Comparison of ENCODE assay signal across 1 cellular context in the genomic region with DNA sequence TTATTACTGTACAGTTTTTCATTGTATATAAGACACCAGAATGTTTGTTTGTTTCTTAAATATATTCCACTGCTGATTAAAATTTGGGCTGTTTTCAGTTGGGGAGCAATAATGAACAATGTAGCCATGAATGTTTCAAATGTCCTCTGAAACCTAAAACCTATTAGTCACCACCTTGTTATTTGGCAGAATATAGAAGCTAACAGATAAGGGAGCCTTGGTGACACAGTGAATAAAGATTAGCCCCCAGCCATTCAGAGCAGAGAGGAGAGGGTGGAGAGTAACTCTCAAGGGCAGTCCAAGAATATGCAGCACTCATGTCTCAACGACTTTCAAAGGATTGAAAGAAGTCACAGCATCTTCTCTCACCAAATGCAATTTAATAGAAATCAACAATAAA.
TF ChIP-seq lines count a peak whose summit lies in the region.

No MANE protein-coding gene starts in this region.

TF ChIP-seq in K562, 482 proteins besides CTCF, POLR2A, EP300 and RAD21 (continued from another document and continues in another):
- TF ChIP-seq TBP (optimal IDR thresholded peaks at IDR 0.05; ENCODE audit: low read depth, low read length): peak; percentile 43
- TF ChIP-seq ZNF407 (IDR thresholded peaks at IDR 0.05; ENCODE audit: low read depth): no peak
- peak; percentile 59 for TF ChIP-seq MEIS2 (IDR thresholded peaks at IDR 0.05; ENCODE audit: partially characterized antibody)
- 0 out of 2 replicates have a peak, but pooled peaks have one; percentile 33 for TF ChIP-seq NCOR1 (IDR thresholded peaks at IDR 0.05)
- peak; percentile 22; the same call in 1 of the 2 replicates for TF ChIP-seq L3MBTL2 (IDR thresholded peaks at IDR 0.05)
- peak; percentile 91 for TF ChIP-seq DPF2 (IDR thresholded peaks at IDR 0.05)
- no peak for TF ChIP-seq ESRRB (CRISPR knock-in tag; IDR thresholded peaks at IDR 0.05; ENCODE audit: borderline replicate concordance)
- peak; percentile 33; the same call in 1 of the 2 replicates for TF ChIP-seq ESRRA (IDR thresholded peaks at IDR 0.05; ENCODE audit: borderline replicate concordance, low read depth)
- TF ChIP-seq TEAD1 (CRISPR knock-in tag; IDR thresholded peaks at IDR 0.05): peak; percentile 68 to 72
- peak; percentile 52; the same call in 1 of the 2 replicates for TF ChIP-seq CBFA2T3 (IDR thresholded peaks at IDR 0.05)
- TF ChIP-seq SMAD2 (IDR thresholded peaks at IDR 0.05; ENCODE audit: low read depth, low read length): no peak
- peak; percentile 40; the same call in 1 of the 2 replicates for TF ChIP-seq NFE2 (IDR thresholded peaks at IDR 0.05; ENCODE audit: low read depth)
- peak; percentile 48; the same call in 1 of the 2 replicates for TF ChIP-seq ATF7 (IDR thresholded peaks at IDR 0.05)
- peak; percentile 18 for TF ChIP-seq TAF9B (IDR thresholded peaks at IDR 0.05; ENCODE audit: partially characterized antibody)
- 0 out of 2 replicates have a peak, but pooled peaks have one; percentile 22 for TF ChIP-seq FOXJ2 (tag; IDR thresholded peaks at IDR 0.05)
- TF ChIP-seq ATF3 (IDR thresholded peaks at IDR 0.05): peak; percentile 89
- TF ChIP-seq ATF3 (CRISPR knock-in tag; conservative IDR thresholded peaks at IDR 0.05): peak; percentile 16
- TF ChIP-seq LEF1 (IDR thresholded peaks at IDR 0.05): peak; percentile 80
- TF ChIP-seq GATAD2B (IDR thresholded peaks at IDR 0.05; ENCODE audit: borderline replicate concordance): 0 out of 2 replicates have a peak, but pooled peaks have one; percentile 34
- 0 out of 2 replicates have a peak, but pooled peaks have one; percentile 21 for TF ChIP-seq EP400 (IDR thresholded peaks at IDR 0.05)
- TF ChIP-seq SOX6 (IDR thresholded peaks at IDR 0.05): peak; percentile 60; the same call in 1 of the 2 replicates
- peak; percentile 41 for TF ChIP-seq FOS (IDR thresholded peaks at IDR 0.05; ENCODE audit: extremely low read depth, insufficient read length)
- TF ChIP-seq ZNF224 (CRISPR knock-in tag; IDR thresholded peaks at IDR 0.05): no peak
- peak; percentile 90 for TF ChIP-seq SMARCA4 (IDR thresholded peaks at IDR 0.05)
- peak; percentile 32 for TF ChIP-seq NFYB (IDR thresholded peaks at IDR 0.05; ENCODE audit: extremely low read depth, insufficient read length)
- TF ChIP-seq, protein P1, sequence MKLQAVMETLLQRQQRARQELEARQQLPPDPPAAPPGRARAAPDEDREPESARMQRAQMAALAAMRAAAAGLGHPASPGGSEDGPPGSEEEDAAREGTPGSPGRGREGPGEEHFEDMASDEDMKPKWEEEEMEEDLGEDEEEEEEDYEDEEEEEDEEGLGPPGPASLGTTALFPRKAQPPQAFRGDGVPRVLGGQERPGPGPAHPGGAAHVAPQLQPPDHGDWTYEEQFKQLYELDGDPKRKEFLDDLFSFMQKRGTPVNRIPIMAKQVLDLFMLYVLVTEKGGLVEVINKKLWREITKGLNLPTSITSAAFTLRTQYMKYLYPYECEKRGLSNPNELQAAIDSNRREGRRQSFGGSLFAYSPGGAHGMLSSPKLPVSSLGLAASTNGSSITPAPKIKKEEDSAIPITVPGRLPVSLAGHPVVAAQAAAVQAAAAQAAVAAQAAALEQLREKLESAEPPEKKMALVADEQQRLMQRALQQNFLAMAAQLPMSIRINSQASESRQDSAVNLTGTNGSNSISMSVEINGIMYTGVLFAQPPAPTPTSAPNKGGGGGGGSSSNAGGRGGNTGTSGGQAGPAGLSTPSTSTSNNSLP (IDR thresholded peaks at IDR 0.05; ENCODE audit: borderline replicate concordance, low read depth, low read length): peak; percentile 74; the same call in 1 of the 2 replicates
- peak; percentile 85 for TF ChIP-seq RFX1 (IDR thresholded peaks at IDR 0.05)
- 0 out of 2 replicates have a peak, but pooled peaks have one; percentile 15 for TF ChIP-seq TEAD2 (tag; IDR thresholded peaks at IDR 0.05)
- no peak for TF ChIP-seq ETV5 (CRISPR knock-in tag; IDR thresholded peaks at IDR 0.05; ENCODE audit: low read depth)
- TF ChIP-seq GATA2 (CRISPR knock-in tag; IDR thresholded peaks at IDR 0.05): 0 out of 2 replicates have a peak, but pooled peaks have one; percentile 46
- TF ChIP-seq IFI16 (CRISPR knock-in tag; IDR thresholded peaks at IDR 0.05): no peak
- peak in 1 of 2 experiments; percentile 54; a peak in 1 of 4 replicates for TF ChIP-seq RCOR1 (IDR thresholded peaks at IDR 0.05; ENCODE audit: borderline replicate concordance in 1 of 2, low read depth in 2 of 2, low read length in 2 of 2)
- no peak for TF ChIP-seq ZBTB40 (IDR thresholded peaks at IDR 0.05)
- no peak for TF ChIP-seq ZBTB40 (CRISPR knock-in tag; IDR thresholded peaks at IDR 0.05)
- TF ChIP-seq JUN (IDR thresholded peaks at IDR 0.05; ENCODE audit: borderline replicate concordance, low read depth, low read length): peak; percentile 84
- TF ChIP-seq JUN (CRISPR knock-in tag; IDR thresholded peaks at IDR 0.05; ENCODE audit: borderline replicate concordance): no peak
- TF ChIP-seq, protein P2, sequence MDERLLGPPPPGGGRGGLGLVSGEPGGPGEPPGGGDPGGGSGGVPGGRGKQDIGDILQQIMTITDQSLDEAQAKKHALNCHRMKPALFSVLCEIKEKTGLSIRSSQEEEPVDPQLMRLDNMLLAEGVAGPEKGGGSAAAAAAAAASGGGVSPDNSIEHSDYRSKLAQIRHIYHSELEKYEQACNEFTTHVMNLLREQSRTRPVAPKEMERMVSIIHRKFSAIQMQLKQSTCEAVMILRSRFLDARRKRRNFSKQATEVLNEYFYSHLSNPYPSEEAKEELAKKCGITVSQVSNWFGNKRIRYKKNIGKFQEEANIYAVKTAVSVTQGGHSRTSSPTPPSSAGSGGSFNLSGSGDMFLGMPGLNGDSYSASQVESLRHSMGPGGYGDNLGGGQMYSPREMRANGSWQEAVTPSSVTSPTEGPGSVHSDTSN (CRISPR knock-in tag; IDR thresholded peaks at IDR 0.05; ENCODE audit: low read depth): no peak
- TF ChIP-seq, protein P2 (tag; conservative IDR thresholded peaks at IDR 0.05; ENCODE audit: low read depth): peak; percentile 46
